1 cellular context compared by ENCODE assay signal in the genomic region with DNA sequence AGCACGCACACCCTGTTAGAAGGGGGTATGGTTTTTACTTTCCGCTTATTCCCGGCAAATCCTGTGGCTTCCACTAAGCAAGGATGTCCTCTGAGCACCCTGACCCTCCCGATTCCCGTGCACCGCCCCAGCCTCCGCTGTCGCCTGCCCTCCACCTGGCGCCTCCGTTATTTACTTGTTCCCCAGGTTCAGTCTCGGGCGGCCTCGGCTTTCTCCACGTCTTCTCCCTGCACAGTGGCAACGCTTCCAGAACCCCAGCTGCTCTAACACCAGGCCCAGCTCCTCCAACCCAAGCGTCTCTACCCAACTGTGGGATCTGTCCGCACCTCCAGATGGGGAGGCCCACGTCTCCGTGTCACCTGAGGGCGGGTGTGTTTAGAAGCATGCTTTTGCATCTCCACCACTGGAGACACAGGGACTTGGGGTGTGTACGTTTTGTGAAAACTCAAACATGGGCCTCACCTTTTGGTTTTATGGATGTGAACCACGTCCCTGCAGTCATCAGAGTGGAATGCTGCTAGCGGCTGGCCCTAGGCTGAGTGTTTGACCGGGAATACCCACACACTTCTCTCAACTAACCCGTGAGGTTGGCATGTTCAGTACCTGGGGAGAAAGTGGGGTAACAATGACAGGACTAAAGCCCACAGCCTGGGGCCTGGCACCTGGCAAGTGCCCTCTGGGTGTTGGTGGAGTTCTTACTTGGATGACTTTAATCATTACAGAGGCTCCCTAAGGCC.
TF ChIP-seq lines count a peak whose summit lies in the region.

No MANE protein-coding gene starts in this region.

TF ChIP-seq in IMR-90, 13 proteins besides CTCF, POLR2A, EP300 and RAD21:
- no peak for TF ChIP-seq MAFK (IDR thresholded peaks at IDR 0.05; ENCODE audit: low read depth, low read length)
TF ChIP-seq in IMR-90: peak in this region for 0.
